Comparison of ENCODE assay signal across 19 cellular contexts in the genomic region with DNA sequence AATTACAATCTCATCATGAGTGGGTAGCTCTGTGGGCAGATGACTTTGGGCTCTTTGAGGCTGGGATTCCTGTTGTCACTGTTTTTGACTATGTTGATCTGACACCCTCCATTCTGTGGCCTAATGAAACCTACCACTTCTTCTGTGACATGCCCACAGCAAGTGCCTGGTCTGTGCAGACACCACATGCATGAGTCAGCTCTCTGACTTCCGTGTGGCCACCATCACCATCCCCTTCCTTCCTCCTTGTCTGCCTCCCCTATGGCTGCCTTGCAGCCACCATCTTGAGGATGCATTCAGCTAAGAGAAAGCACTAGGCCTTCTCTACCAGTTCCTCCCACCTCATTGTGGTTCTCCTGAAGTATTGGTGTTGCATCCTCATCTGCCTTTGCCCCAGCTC. TPM values are rescaled to one million over a fixed set of nuclear protein-coding genes. Genes with fewer than 3 reads are reported as not detected.
DNase-seq lines count a peak whose midpoint lies in the region; ATAC-seq and TF ChIP-seq lines count a peak whose summit lies in the region.
"Had no signal": no experiment of that assay in that cellular context is flagged by ENCODE, and none has a peak within 500 bp of the region (broad histone marks: within the 10 kb centered on the region; RNA-seq: fewer than 3 reads in every experiment).

No MANE protein-coding gene starts in this region.

- no peak overlapping the region for H4K8ac ChIP-seq in IMR-90 (ENCODE audit: low read depth in 2 of 2, low read length in 2 of 2)

- no peak overlapping the region for H3K4ac ChIP-seq in IMR-90 (ENCODE audit: low read depth, low read length)

- no peaks in the 10 kb centered on the region for H3K36me3 ChIP-seq in IMR-90 (ENCODE audit: control insufficient read depth, insufficient read depth, low read length)
- H3K36me3 ChIP-seq: thoracic aorta had no signal

- no peaks in the 10 kb centered on the region for H3K27me3 ChIP-seq in IMR-90 (ENCODE audit: control insufficient read depth, insufficient read depth, low read length)
- H3K27me3 ChIP-seq in dorsolateral prefrontal cortex, result no peaks in the 10 kb centered on the region
- H3K27me3 ChIP-seq: body of pancreas had no signal

- dilution Hi-C loops in IMR-90 (cut with HindIII; ENCODE audit: low sequenced_read_pairs, unreplicated experiment), result no loop called here

- TF ChIP-seq RAD21 in IMR-90 (IDR thresholded peaks at IDR 0.05; ENCODE audit: low read length), result no peak

- no peak for TF ChIP-seq POLR2A in IMR-90 (IDR thresholded peaks at IDR 0.05; ENCODE audit: low read depth, low read length)

- no peak overlapping the region for H2BK120ac ChIP-seq in IMR-90 (ENCODE audit: low read depth, low read length)

- DNase-seq in SIG-M5 treated with dmso at 0.1 percent for 504 hours (lab: John Stamatoyannopoulos, UW; ENCODE audit: unreplicated experiment) (peak; percentile 21), SIG-M5 (lab: John Stamatoyannopoulos, UW) (no peak), IMR-90 (no peak), UCSD-AML1 (lab: John Stamatoyannopoulos, UW; ENCODE audit: unreplicated experiment) (peak; percentile 39), myocyte (ENCODE audit: low read depth) (peak; percentile 3), AG08395 (ENCODE audit: low spot score) (no peak), dorsolateral prefrontal cortex (no peak), SW480 (ENCODE audit: low spot score) (no peak)
- DNase-seq: Calu3, left cardiac atrium, NCI-H1436, NCI-H510A treated with DMSO at 0.1 percent for 48 hours, nephron progenitor cell had no signal

- TF ChIP-seq CTCF in IMR-90 (conservative IDR thresholded peaks at IDR 0.05; ENCODE audit: low read depth, low read length) (no peak), dorsolateral prefrontal cortex (IDR thresholded peaks at IDR 0.05 in 54 of 56, conservative IDR thresholded peaks at IDR 0.05 in 2 of 56; ENCODE audit: low read depth in 1 of 56, partially characterized antibody in 56 of 56) (no peak)

- ATAC-seq in IMR-90 (ENCODE audit: low read depth), result no peak
- ATAC-seq: body of pancreas, Right ventricle myocardium inferior had no signal

- H4K20me1 ChIP-seq in IMR-90 (ENCODE audit: insufficient read depth, low read length), result no peaks in the 10 kb centered on the region

- H2BK15ac ChIP-seq in IMR-90 (ENCODE audit: low read depth, low read length), result no peak overlapping the region

- no peak overlapping the region for H3K23ac ChIP-seq in IMR-90 (ENCODE audit: low read depth, low read length)

- H3K27ac ChIP-seq in IMR-90 (ENCODE audit: insufficient read depth, low read length), result no peak overlapping the region
- H3K27ac ChIP-seq in dorsolateral prefrontal cortex, result no peak overlapping the region
- H3K27ac ChIP-seq: 22Rv1, body of pancreas, thoracic aorta, VCaP had no signal

- H2BK5ac ChIP-seq in IMR-90 (ENCODE audit: low read depth, low read length, poor library complexity, severe bottlenecking), result no peak overlapping the region

- CTCF ChIA-PET in IMR-90 (lab: Yijun Ruan, JAX), result no interaction called here

- 22% methylated on average over 1 of the region's 1 CpG; no CpG with 5 or more reads in 1 of the 2 experiments for WGBS in IMR-90 (ENCODE audit: extremely low coverage in 2 of 2, insufficient read length in 1 of 2), 2 experiments

- no peak overlapping the region for H4K91ac ChIP-seq in IMR-90 (ENCODE audit: insufficient read depth, low read depth, low read length)

- H3K4me1 ChIP-seq in IMR-90 (ENCODE audit: control insufficient read depth, insufficient read depth, low read length), result no peaks in the 10 kb centered on the region
- H3K4me1 ChIP-seq: body of pancreas had no signal

- no peak overlapping the region for H3K18ac ChIP-seq in IMR-90 (ENCODE audit: low read depth, low read length)

- no peaks in the 10 kb centered on the region for H3K79me1 ChIP-seq in IMR-90 (ENCODE audit: low read depth in 1 of 2, low read length in 2 of 2)

- H2BK20ac ChIP-seq in IMR-90 (ENCODE audit: low read depth, low read length), result no peak overlapping the region

- POLR2A ChIA-PET in IMR-90 (lab: Charles Lee; ENCODE audit: unreplicated experiment), result no interaction called here

- H3K4me3 ChIP-seq in IMR-90 (ENCODE audit: insufficient read depth, low read depth, low read length), result no peak overlapping the region
- no peak overlapping the region for H3K4me3 ChIP-seq in dorsolateral prefrontal cortex
- H3K4me3 ChIP-seq: body of pancreas, thoracic aorta had no signal

- no peaks in the 10 kb centered on the region for H3K9me1 ChIP-seq in IMR-90 (ENCODE audit: insufficient read depth, low read length)

- no peak overlapping the region for H3K4me2 ChIP-seq in IMR-90 (ENCODE audit: low read depth, low read length)

- H3K9me3 ChIP-seq in IMR-90 (ENCODE audit: control insufficient read depth, insufficient read depth, low read length), result no peaks in the 10 kb centered on the region
- H3K9me3 ChIP-seq: body of pancreas, thoracic aorta had no signal

- in situ Hi-C loops in IMR-90 (cut with MboI; ENCODE audit: low sequenced_read_pairs), result no loop called here

- intact Hi-C loops in IMR-90 (cut with micrococcal nuclease) (no loop called here), dorsolateral prefrontal cortex (cut with DNase I) (no loop called here)

- H2AK5ac ChIP-seq in IMR-90 (ENCODE audit: low read depth, low read length), result no peak overlapping the region

- H3K9ac ChIP-seq in IMR-90 (ENCODE audit: low read depth, low read length), result no peak overlapping the region

- no peak overlapping the region for H3K14ac ChIP-seq in IMR-90 (replicated peaks; ENCODE audit: low read depth, low read length)

- peak overlapping the region; percentile 55 for H2AFZ ChIP-seq in IMR-90 (replicated peaks; ENCODE audit: low read length, poor library complexity)

- H4K5ac ChIP-seq in IMR-90 (ENCODE audit: low read depth, low read length), result no peak overlapping the region

- no peak overlapping the region for H3K56ac ChIP-seq in IMR-90 (ENCODE audit: extremely low read depth, insufficient read depth, low read length)

- BruUV-seq in IMR-90 (replicated peaks; lab: Mats Ljungman, UMichigan), result no TSS peak

- no peak overlapping the region for H2AK9ac ChIP-seq in IMR-90 (replicated peaks; ENCODE audit: low read depth, low read length, poor library complexity)

TF ChIP-seq in IMR-90, 13 proteins besides CTCF, POLR2A, EP300 and RAD21:
- TF ChIP-seq NFE2L2 (IDR thresholded peaks at IDR 0.05; ENCODE audit: low read depth, low read length) (no peak), CEBPB (IDR thresholded peaks at IDR 0.05; ENCODE audit: low read depth, low read length) (no peak), CHD1 (IDR thresholded peaks at IDR 0.05; ENCODE audit: low read depth, low read length) (no peak), MAFK (IDR thresholded peaks at IDR 0.05; ENCODE audit: low read depth, low read length) (no peak), SMC3 (IDR thresholded peaks at IDR 0.05; ENCODE audit: low read depth, low read length) (no peak), RFX5 (IDR thresholded peaks at IDR 0.05; ENCODE audit: low read depth, low read length) (no peak), FOS (IDR thresholded peaks at IDR 0.05; ENCODE audit: low read depth, low read length) (no peak), MAZ (IDR thresholded peaks at IDR 0.05; ENCODE audit: borderline replicate concordance, low read depth, low read length) (no peak), BHLHE40 (IDR thresholded peaks at IDR 0.05; ENCODE audit: low read depth, low read length) (no peak), RCOR1 (IDR thresholded peaks at IDR 0.05; ENCODE audit: insufficient replicate concordance, low read length) (no peak), MXI1 (IDR thresholded peaks at IDR 0.05; ENCODE audit: borderline replicate concordance, low read depth, low read length) (no peak)
- TF ChIP-seq, protein P1, sequence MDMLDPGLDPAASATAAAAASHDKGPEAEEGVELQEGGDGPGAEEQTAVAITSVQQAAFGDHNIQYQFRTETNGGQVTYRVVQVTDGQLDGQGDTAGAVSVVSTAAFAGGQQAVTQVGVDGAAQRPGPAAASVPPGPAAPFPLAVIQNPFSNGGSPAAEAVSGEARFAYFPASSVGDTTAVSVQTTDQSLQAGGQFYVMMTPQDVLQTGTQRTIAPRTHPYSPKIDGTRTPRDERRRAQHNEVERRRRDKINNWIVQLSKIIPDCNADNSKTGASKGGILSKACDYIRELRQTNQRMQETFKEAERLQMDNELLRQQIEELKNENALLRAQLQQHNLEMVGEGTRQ (IDR thresholded peaks at IDR 0.05; ENCODE audit: low read depth, low read length), result no peak
- TF ChIP-seq, protein P2, sequence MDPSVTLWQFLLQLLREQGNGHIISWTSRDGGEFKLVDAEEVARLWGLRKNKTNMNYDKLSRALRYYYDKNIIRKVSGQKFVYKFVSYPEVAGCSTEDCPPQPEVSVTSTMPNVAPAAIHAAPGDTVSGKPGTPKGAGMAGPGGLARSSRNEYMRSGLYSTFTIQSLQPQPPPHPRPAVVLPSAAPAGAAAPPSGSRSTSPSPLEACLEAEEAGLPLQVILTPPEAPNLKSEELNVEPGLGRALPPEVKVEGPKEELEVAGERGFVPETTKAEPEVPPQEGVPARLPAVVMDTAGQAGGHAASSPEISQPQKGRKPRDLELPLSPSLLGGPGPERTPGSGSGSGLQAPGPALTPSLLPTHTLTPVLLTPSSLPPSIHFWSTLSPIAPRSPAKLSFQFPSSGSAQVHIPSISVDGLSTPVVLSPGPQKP (IDR thresholded peaks at IDR 0.05; ENCODE audit: borderline replicate concordance, low read depth, low read length), result no peak

RNA-seq across cellular contexts. Expression of a gene that starts 15.3 kb away (rescaled TPM):
- not detected in 2 replicates for total RNA-seq in IMR-90 (2012; rRNA removed)
- polyA plus RNA-seq in IMR-90 (2012; rRNA removed), result not detected in 2 replicates
- not detected in 2 replicates for polyA plus RNA-seq in IMR-90 (2012; cell fraction: cytosol; rRNA removed)
- not detected in 2 replicates for polyA plus RNA-seq in IMR-90 (2012; cell fraction: nucleus; rRNA removed; ENCODE audit: low replicate concordance)
- not detected in 2 replicates for total RNA-seq in myocyte
- polyA plus RNA-seq in myocyte (2012), result not detected
- under 1 TPM in 8 of 120 experiments, not detected in 112; 0.41 to 0.86 (median 0.55) TPM for total RNA-seq in dorsolateral prefrontal cortex
- total RNA-seq: body of pancreas, Calu3, left cardiac atrium, Right ventricle myocardium inferior, skeletal muscle tissue, thoracic aorta had no signal

RNA-seq across cellular contexts. Expression of a gene that starts 26.3 kb away (rescaled TPM):
- 5.4 and 7.5 TPM in 2 replicates for total RNA-seq in IMR-90 (2012; rRNA removed)
- 5.0 and 5.7 TPM in 2 replicates for polyA plus RNA-seq in IMR-90 (2012; rRNA removed)
- polyA plus RNA-seq in IMR-90 (2012; cell fraction: cytosol; rRNA removed), result 1.8 and 2.6 TPM in 2 replicates
- polyA plus RNA-seq in IMR-90 (2012; cell fraction: nucleus; rRNA removed; ENCODE audit: low replicate concordance), result 2.6 and 11.2 TPM in 2 replicates
- 18.3 and 19.0 TPM in 2 replicates for total RNA-seq in myocyte
- 13.5 TPM for polyA plus RNA-seq in myocyte (2012)
- total RNA-seq in dorsolateral prefrontal cortex, result 10 to 100 TPM; 16.7 to 46.0 (median 26.4) TPM

Comparison
In these comparisons a context has a peak if more than half of its experiments do, and no peak if none do; other contexts are left out.
1. DNase-seq: peak in SIG-M5 treated with dmso at 0.1 percent for 504 hours (single experiment), UCSD-AML1 (single experiment) and myocyte (single experiment); none in SIG-M5 (single experiment), IMR-90 (single experiment), AG08395 (single experiment), dorsolateral prefrontal cortex (0 of 10) and SW480 (single experiment).